ENCODE assay signal across 12 cellular contexts in the genomic region with DNA sequence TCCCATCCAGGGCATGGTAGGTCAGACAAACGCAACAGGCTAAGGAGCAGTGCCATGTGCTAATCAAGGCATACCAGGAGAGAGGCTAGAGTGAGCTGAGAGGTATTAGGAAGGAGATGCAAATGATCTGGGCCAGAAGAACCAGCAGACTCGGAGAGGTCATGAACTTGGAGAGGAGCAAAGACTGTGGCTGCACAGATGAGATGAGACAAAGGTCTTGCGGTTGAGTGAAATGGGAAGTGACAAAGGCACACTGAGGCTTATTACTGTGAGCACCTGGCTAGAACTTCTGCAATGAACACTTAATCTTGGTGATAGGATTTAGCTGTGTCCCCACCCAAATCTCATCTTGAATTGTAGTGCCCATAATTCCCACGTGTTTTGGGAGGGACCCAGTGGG.
DNase-seq lines count a peak whose midpoint lies in the region; ATAC-seq, FAIRE-seq and TF ChIP-seq lines count a peak whose summit lies in the region.
"Had no signal": no experiment of that assay in that cellular context is flagged by ENCODE, and none has a peak within 500 bp of the region (broad histone marks: within the 10 kb centered on the region; RNA-seq: fewer than 3 reads in every experiment).

No MANE protein-coding gene starts in this region.

- CTCF ChIA-PET in OCI-LY7 (lab: Charles Lee; ENCODE audit: unreplicated experiment), result interaction anchor here (0.6 kb wide), 1 partner anchor 104 kb away, joined by 3 read pairs; no protein-coding TSS in a partner anchor

- no peaks in the 10 kb centered on the region for H3K9me2 ChIP-seq in OCI-LY7 (ENCODE audit: insufficient read depth, low read length)

- H3K9me3 ChIP-seq in OCI-LY7 (ENCODE audit: low read length) (no peaks in the 10 kb centered on the region), gastroesophageal sphincter (no peaks in the 10 kb centered on the region)
- H3K9me3 ChIP-seq: transverse colon had no signal

- no peak for TF ChIP-seq CTCF in OCI-LY7 (conservative IDR thresholded peaks at IDR 0.05; ENCODE audit: low read length)
- no peak for TF ChIP-seq CTCF in gastroesophageal sphincter (IDR thresholded peaks at IDR 0.05)

- WGBS in gastroesophageal sphincter (ENCODE audit: low coverage in 1 of 2), 2 donors, result 76 to 83% methylated on average over 1 to 4 of the region's 4 CpGs

- BruUV-seq in OCI-LY7 (replicated peaks; lab: Mats Ljungman, UMichigan), result no TSS peak

- H3K27ac ChIP-seq in OCI-LY7 (ENCODE audit: low read depth, low read length, poor library complexity, severe bottlenecking) (no peak overlapping the region), gastroesophageal sphincter (no peak overlapping the region)
- H3K27ac ChIP-seq: transverse colon had no signal

- ATAC-seq in GM21381 (IDR thresholded peaks at IDR 0.05; ENCODE audit: unreplicated experiment), result peak; percentile 99
- peak; percentile 90 for ATAC-seq in HG03066 (IDR thresholded peaks at IDR 0.05; ENCODE audit: low read depth, unreplicated experiment)
- ATAC-seq in gastroesophageal sphincter, result no peak

- H3K36me3 ChIP-seq in OCI-LY7 (ENCODE audit: insufficient read depth, low read length) (no peaks in the 10 kb centered on the region), gastroesophageal sphincter (no peaks in the 10 kb centered on the region)
- H3K36me3 ChIP-seq: transverse colon had no signal

- DNase-seq in GM18507 (ENCODE audit: extremely low spot score, insufficient read length, low read depth), result peak; percentile 52
- peak; percentile 34 for DNase-seq in OCI-LY7 (ENCODE audit: low spot score)
- no peak for DNase-seq in GOT3 (lab: John Stamatoyannopoulos, UW)
- DNase-seq in GDM1 (lab: John Stamatoyannopoulos, UW), result no peak
- no peak for DNase-seq in NCI-H2196 treated with DMSO at 0.1 percent for 48 hours (lab: John Stamatoyannopoulos, UW; ENCODE audit: unreplicated experiment)
- DNase-seq: activated CD4-positive, CD25-positive, alpha-beta regulatory T cell treated with anti-CD3 and anti-CD28 coated beads, Interleukin-2, amount 50 U/mL, for 72 hours; CD4-positive, alpha-beta T cell; NCI-H1092 treated with DMSO at 0.1 percent for 48 hours; transverse colon had no signal

- H3K4me1 ChIP-seq in OCI-LY7 (ENCODE audit: insufficient read depth, low read length, poor library complexity, severe bottlenecking), result peaks cover 2% of the 10 kb centered on the region
- no peaks in the 10 kb centered on the region for H3K4me1 ChIP-seq in gastroesophageal sphincter
- H3K4me1 ChIP-seq: transverse colon had no signal

- intact Hi-C loops in OCI-LY7 (cut with micrococcal nuclease; ENCODE audit: unreplicated experiment), result loop anchor here (5.0 to 10.0 kb wide), 2 partner anchors 59 to 167 kb away; no protein-coding TSS in a partner anchor

- POLR2A ChIA-PET in OCI-LY7 (lab: Charles Lee), result interaction anchor here (0.8 to 1.6 kb wide), 2 partner anchors 10 to 550 kb away, joined by 3 to 4 read pairs; no protein-coding TSS in a partner anchor

- no peaks in the 10 kb centered on the region for H3K79me2 ChIP-seq in OCI-LY7 (ENCODE audit: insufficient read depth, low read depth, low read length)

- H3K27me3 ChIP-seq in gastroesophageal sphincter, result no peaks in the 10 kb centered on the region
- H3K27me3 ChIP-seq: transverse colon had no signal

- FAIRE-seq in GM18507 (lab: Jason Lieb, UNC), result peak; percentile 92

- no peak overlapping the region for H2AFZ ChIP-seq in OCI-LY7 (ENCODE audit: low read length)

- no peak overlapping the region for H3K4me2 ChIP-seq in OCI-LY7 (ENCODE audit: low read length)

- H4K20me1 ChIP-seq in OCI-LY7 (ENCODE audit: insufficient read depth, low read length), result no peaks in the 10 kb centered on the region

- H3K4me3 ChIP-seq in OCI-LY7 (ENCODE audit: low read depth, low read length, poor library complexity, severe bottlenecking) (no peak overlapping the region), gastroesophageal sphincter (no peak overlapping the region)
- H3K4me3 ChIP-seq: transverse colon had no signal

- TF ChIP-seq EP300 in gastroesophageal sphincter (IDR thresholded peaks at IDR 0.05), result no peak

- TF ChIP-seq POLR2A in gastroesophageal sphincter (IDR thresholded peaks at IDR 0.05), result no peak

Comparison
In these comparisons a context has a peak if more than half of its experiments do, and no peak if none do; other contexts are left out.
1. DNase-seq: peak in GM18507 (single experiment) and OCI-LY7 (single experiment); none in GOT3 (single experiment), GDM1 (single experiment) and NCI-H2196 treated with DMSO at 0.1 percent for 48 hours (single experiment).